In the genomic region with DNA sequence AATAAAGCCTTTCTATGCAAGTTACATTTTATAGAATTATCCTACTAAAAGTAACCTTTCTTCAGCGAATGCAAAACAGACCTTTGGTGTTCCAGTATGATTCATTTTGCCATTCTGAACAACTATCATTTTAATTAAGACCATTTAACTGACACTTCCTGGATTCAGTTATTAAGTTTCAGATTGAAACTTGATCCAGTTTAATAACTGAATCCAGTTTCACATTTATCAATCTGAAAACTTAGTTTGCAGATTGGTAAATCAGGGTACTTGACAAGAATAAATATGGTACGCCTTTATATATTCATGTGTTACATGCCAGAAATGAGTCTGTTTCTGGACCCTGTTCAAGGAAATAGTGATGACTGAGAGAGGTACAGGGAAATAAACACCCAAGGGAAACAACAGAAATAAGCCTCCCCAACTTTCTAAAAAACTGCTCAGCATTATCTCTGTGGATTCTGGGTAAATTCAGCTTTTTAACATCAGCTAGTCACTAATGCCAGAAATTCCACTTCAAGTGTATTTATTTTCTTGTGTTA, we compare ENCODE assay signal across 10 cellular contexts. TPM values are rescaled to one million over a fixed set of nuclear protein-coding genes. Genes with fewer than 3 reads are reported as not detected.
DNase-seq lines count a peak whose midpoint lies in the region; ATAC-seq and TF ChIP-seq lines count a peak whose summit lies in the region.
"Had no signal": no experiment of that assay in that cellular context is flagged by ENCODE, and none has a peak within 500 bp of the region (broad histone marks: within the 10 kb centered on the region; RNA-seq: fewer than 3 reads in every experiment).

No MANE protein-coding gene starts in this region.

- H3K9me3 ChIP-seq in Panc1 (ENCODE audit: control insufficient read depth, insufficient read depth, low read depth, low read length) (no peaks in the 10 kb centered on the region), endocrine pancreas (ENCODE audit: control insufficient read depth, low read length) (no peaks in the 10 kb centered on the region), gastrocnemius medialis (no peaks in the 10 kb centered on the region)

- H3K27me3 ChIP-seq in Panc1 (ENCODE audit: control insufficient read depth, insufficient read depth, low read length), result no peaks in the 10 kb centered on the region
- no peaks in the 10 kb centered on the region for H3K27me3 ChIP-seq in endocrine pancreas (ENCODE audit: control insufficient read depth, insufficient read depth, low read length)
- H3K27me3 ChIP-seq in gastrocnemius medialis, result no peaks in the 10 kb centered on the region

- TF ChIP-seq CTCF in Panc1 (IDR thresholded peaks at IDR 0.05) (no peak), gastrocnemius medialis (IDR thresholded peaks at IDR 0.05 in 4 of 5, conservative IDR thresholded peaks at IDR 0.05 in 1 of 5) (no peak)

- BruUV-seq in Panc1 (replicated peaks; lab: Mats Ljungman, UMichigan), result no TSS peak

- peaks cover 22% of the 10 kb centered on the region for H3K4me1 ChIP-seq in Panc1 (ENCODE audit: control insufficient read depth, insufficient read depth, low read length)
- H3K4me1 ChIP-seq in endocrine pancreas (ENCODE audit: control insufficient read depth, insufficient read depth, low read length), result peaks cover 11% of the 10 kb centered on the region
- H3K4me1 ChIP-seq in gastrocnemius medialis, result peaks cover 28 to 41% of the 10 kb centered on the region in 2 donors

- in situ Hi-C loops in Panc1 (cut with HindIII; ENCODE audit: low pct_unique_long_range_greater_than_20kb, low sequenced_read_pairs) (no loop called here), gastrocnemius medialis (cut with MboI; ENCODE audit: low sequenced_read_pairs in 4 of 4) (loop anchor here in 1 of 4 donors (10.0 kb wide), 1 partner anchor 399 kb away; no protein-coding TSS in a partner anchor)

- POLR2A ChIA-PET in Panc1 (lab: Charles Lee), result no interaction called here

- H3K36me3 ChIP-seq in Panc1 (ENCODE audit: control insufficient read depth, insufficient read depth, low read length) (no peaks in the 10 kb centered on the region), endocrine pancreas (ENCODE audit: control insufficient read depth, insufficient read depth, low read length) (no peaks in the 10 kb centered on the region), gastrocnemius medialis (peaks cover 0 to 11% of the 10 kb centered on the region in 2 donors)

- CTCF ChIA-PET in Panc1 (lab: Charles Lee), result no interaction called here

- peak; percentile 14 for DNase-seq in GM03348 (ENCODE audit: low spot score)
- no peak for DNase-seq in Panc1 (ENCODE audit: low read depth, low spot score)
- DNase-seq in gastrocnemius medialis, result no peak
- no peak for DNase-seq in iPS-NIHi11 (ENCODE audit: low spot score)
- DNase-seq in amygdala (lab: John Stamatoyannopoulos, UW), result no peak
- DNase-seq: aorta, HCEC 1CT had no signal

- no peak for ATAC-seq in Panc1
- ATAC-seq in gastrocnemius medialis, result no peak
- ATAC-seq in GM21723 (IDR thresholded peaks at IDR 0.05; ENCODE audit: unreplicated experiment), result no peak
- ATAC-seq in HG03442 (IDR thresholded peaks at IDR 0.05; ENCODE audit: unreplicated experiment), result no peak

- peak overlapping the region; percentile 64; the same call in 1 of the 2 replicates for H3K27ac ChIP-seq in Panc1 (ENCODE audit: low read length)
- H3K27ac ChIP-seq in gastrocnemius medialis, result peak overlapping the region; percentile 80 to 85 (median 83)

- H3K4me3 ChIP-seq in Panc1 (ENCODE audit: low read depth in 2 of 2, low read length in 2 of 2), result no peak overlapping the region
- H3K4me3 ChIP-seq in endocrine pancreas (ENCODE audit: control insufficient read depth, insufficient read depth, low read length), result peak overlapping the region; percentile 32
- H3K4me3 ChIP-seq in gastrocnemius medialis, result no peak overlapping the region

- no peak for TF ChIP-seq POLR2A in gastrocnemius medialis (IDR thresholded peaks at IDR 0.05)

- H3K9ac ChIP-seq in endocrine pancreas (ENCODE audit: control insufficient read depth, insufficient read depth, low read length), result no peak overlapping the region

- intact Hi-C loops in Panc1 (cut with micrococcal nuclease; ENCODE audit: unreplicated experiment) (no loop called here), gastrocnemius medialis (cut with DNase I; ENCODE audit: low total_unique reads) (loop anchor here (2.0 kb wide), 1 partner anchor 23 kb away; the partner anchor contains the start of gene NFKBIZ)

RNA-seq across cellular contexts. Expression of gene NFKBIZ, which starts 23.3 kb away (rescaled TPM):
- total RNA-seq in Panc1 (2021; ENCODE audit: unreplicated experiment), result 17.4 TPM
- 7.9 TPM for polyA plus RNA-seq in Panc1 (2012; ENCODE audit: insufficient read length)
- total RNA-seq in gastrocnemius medialis, result 10 to 100 TPM in 3 of 4 donors, 1 to 10 TPM in 1; 9.2 to 25.9 (median 20.6) TPM

RNA-seq across cellular contexts. Expression of gene NXPE3, which starts 47.0 kb away (rescaled TPM):
- total RNA-seq in Panc1 (2021; ENCODE audit: unreplicated experiment) (30.4 TPM), gastrocnemius medialis (10 to 100 TPM; 31.5 to 52.0 (median 44.5) TPM)
- 19.0 TPM for polyA plus RNA-seq in Panc1 (2012; ENCODE audit: insufficient read length)
